Comparison of ENCODE assay signal across 8 cellular contexts in genomic region chr10:75234683-75235374, GRCh38. TPM values are rescaled to one million over a fixed set of nuclear protein-coding genes. Genes with fewer than 3 reads are reported as not detected.
DNase-seq lines count a peak whose midpoint lies in the region; ATAC-seq and TF ChIP-seq lines count a peak whose summit lies in the region.

No MANE protein-coding gene starts in this region.

- H3K27ac ChIP-seq in ascending aorta = peak overlapping the region; percentile 81 to 90
- H3K27ac ChIP-seq in iPS-18a (ENCODE audit: low read length) = no peak overlapping the region

- peak in 2 of 3 experiments; percentile 9 to 24 for TF ChIP-seq CTCF in ascending aorta (IDR thresholded peaks at IDR 0.05)

- H3K9me3 ChIP-seq in MG63 (no peaks in the 10 kb centered on the region), ascending aorta (no peaks in the 10 kb centered on the region), iPS-18a (ENCODE audit: control insufficient read depth, low read depth, low read length) (no peaks in the 10 kb centered on the region)

- H3K27me3 ChIP-seq in MG63 = no peaks in the 10 kb centered on the region
- H3K27me3 ChIP-seq in ascending aorta = no peaks in the 10 kb centered on the region
- H3K27me3 ChIP-seq in iPS-18a (ENCODE audit: control insufficient read depth, insufficient read depth, low read length) = no peaks in the 10 kb centered on the region

- DNase-seq in DMS53 treated with DMSO at 0.1 percent for 48 hours (lab: John Stamatoyannopoulos, UW; ENCODE audit: unreplicated experiment) (peak; percentile 76), MG63 (peak; percentile 16), ascending aorta (ENCODE audit: low spot score in 2 of 2) (no peak), SKM-1 (lab: John Stamatoyannopoulos, UW; ENCODE audit: unreplicated experiment) (no peak), NOMO-1 (lab: John Stamatoyannopoulos, UW; ENCODE audit: unreplicated experiment in 2 of 2) (no peak)
- DNase-seq in stimulated activated CD4-positive, alpha-beta T cell treated with anti-CD3 and anti-CD28 coated beads, Interleukin-4, amount 100 ng/mL, for 4 hours = peak; percentile 5 to 25

- ATAC-seq in GM21619 (IDR thresholded peaks at IDR 0.05; ENCODE audit: unreplicated experiment) = peak; percentile 3

- H3K4me1 ChIP-seq in ascending aorta (peaks cover 0 to 2% of the 10 kb centered on the region in 2 donors), iPS-18a (ENCODE audit: control insufficient read depth, low read depth, low read length) (peaks cover 6% of the 10 kb centered on the region)

- H3K9ac ChIP-seq in iPS-18a (ENCODE audit: low read length) = peak overlapping the region; percentile 34

- H3K36me3 ChIP-seq in MG63 (peaks cover 30% of the 10 kb centered on the region), ascending aorta (peaks cover 0 to 18% of the 10 kb centered on the region in 2 donors), iPS-18a (ENCODE audit: control insufficient read depth, low read depth, low read length) (peaks cover 24% of the 10 kb centered on the region)

- intact Hi-C loops in ascending aorta (cut with DNase I) = loop anchor here (1.0 to 10.0 kb wide), 6 partner anchors 46 to 1080 kb away; partner anchors contain the start of genes ADK, AP3M1 and SAMD8

- peak overlapping the region; percentile 57 for H3K4me3 ChIP-seq in MG63
- peak overlapping the region; percentile 79 to 80 for H3K4me3 ChIP-seq in ascending aorta
- H3K4me3 ChIP-seq in iPS-18a (ENCODE audit: low read length) = peak overlapping the region; percentile 53

RNA-seq across cellular contexts. Expression of gene COMTD1, which starts 0.9 kb away (rescaled TPM):
- total RNA-seq in MG63 (2014; rRNA removed; shearing (Covaris generic); ENCODE audit: low replicate concordance) = 18.1 and 33.0 TPM in 2 replicates
- total RNA-seq in ascending aorta = 85.5 TPM

RNA-seq across cellular contexts. Expression of gene VDAC2, which starts 24.2 kb away (rescaled TPM):
- total RNA-seq in MG63 (2014; rRNA removed; shearing (Covaris generic); ENCODE audit: low replicate concordance) = 200 and 236 TPM in 2 replicates
- 14.4 TPM for total RNA-seq in ascending aorta

Comparison
In these comparisons a context has a peak if more than half of its experiments do, and no peak if none do; other contexts are left out.
1. DNase-seq: peak in DMS53 treated with DMSO at 0.1 percent for 48 hours (single experiment), MG63 (single experiment) and stimulated activated CD4-positive, alpha-beta T cell treated with anti-CD3 and anti-CD28 coated beads, Interleukin-4, amount 100 ng/mL, for 4 hours (2 of 2); none in ascending aorta (0 of 2), SKM-1 (single experiment) and NOMO-1 (0 of 2).
2. RNA of gene VDAC2, which starts 24.2 kb away (total RNA-seq): 200 to 236 TPM in MG63; 14.4 TPM in ascending aorta (single experiment); every median in the first group is over 10 times any median in the second.
3. Peak in every context shown above with its lines, with median percentiles within 50 percentile points of each other: H3K4me3 ChIP-seq.